Comparison of ENCODE assay signal across 20 cellular contexts in genomic region chr2:212973347-212973746, GRCh38.
"Had no signal": no experiment of that assay in that cellular context is flagged by ENCODE, and none has a peak within 500 bp of the region (broad histone marks: within the 10 kb centered on the region; RNA-seq: fewer than 3 reads in every experiment).

No MANE protein-coding gene starts in this region.

- H3K36me3 ChIP-seq: neural progenitor cell, ovary, right lobe of liver, suprapubic skin, tibial artery, upper lobe of right lung, vagina had no signal

- H3K4me1 ChIP-seq: right lobe of liver, tibial artery, upper lobe of right lung, vagina had no signal

- H3K79me2 ChIP-seq: hepatocyte had no signal

- H2AFZ ChIP-seq: hepatocyte, neural progenitor cell had no signal

- ATAC-seq: effector memory CD8-positive, alpha-beta T cell; natural killer cell; stimulated activated naive CD8-positive, alpha-beta T cell treated with anti-CD3 and anti-CD28 coated beads, Interleukin-15, Interleukin-2, amounts not matched to agents 100 U/mL and 50 U/mL, for 24 hours; upper lobe of right lung had no signal

- H3K27me3 ChIP-seq: esophagus squamous epithelium, hepatocyte, neural progenitor cell, ovary, right lobe of liver, suprapubic skin, tibial artery, upper lobe of right lung, vagina had no signal

- H3K9me3 ChIP-seq: esophagus squamous epithelium, ovary, right lobe of liver, suprapubic skin, tibial artery, upper lobe of right lung, vagina had no signal

- H3K4me3 ChIP-seq: esophagus squamous epithelium, hepatocyte, neural progenitor cell, ovary, right lobe of liver, skin epidermis, suprapubic skin, tibial artery, upper lobe of right lung, vagina had no signal

- H3K9ac ChIP-seq: neural progenitor cell had no signal

- H3K27ac ChIP-seq: esophagus squamous epithelium, neural progenitor cell, ovary, right lobe of liver, skin epidermis, suprapubic skin, tibial artery, upper lobe of right lung, vagina had no signal

- DNase-seq: cerebellar nuclear complex; effector memory CD8-positive, alpha-beta T cell; esophagus squamous epithelium; foreskin fibroblast; kidney; left cardiac atrium; mesendoderm; natural killer cell; nucleus accumbens; ovary; right lobe of liver; stimulated activated CD4-positive, alpha-beta T cell treated with anti-CD3 and anti-CD28 coated beads, Interleukin-2, amount 100 ng/mL, for 24 hours; stimulated activated naive CD8-positive, alpha-beta T cell treated with anti-CD3 and anti-CD28 coated beads, Interleukin-15, Interleukin-2, amounts not matched to agents 100 U/mL and 50 U/mL, for 24 hours; tibial artery; upper lobe of right lung had no signal

- H3K4me2 ChIP-seq: hepatocyte, neural progenitor cell had no signal
